In genomic region chr5:172868436-172868923, GRCh38 we compare ENCODE assay signal across 9 cellular contexts. TPM values are rescaled to one million over a fixed set of nuclear protein-coding genes. Genes with fewer than 3 reads are reported as not detected.
DNase-seq lines count a peak whose midpoint lies in the region; ATAC-seq and TF ChIP-seq lines count a peak whose summit lies in the region.
"Had no signal": no experiment of that assay in that cellular context is flagged by ENCODE, and none has a peak within 500 bp of the region (broad histone marks: within the 10 kb centered on the region; RNA-seq: fewer than 3 reads in every experiment).

No MANE protein-coding gene starts in this region.

- DNase-seq in heart left ventricle (peak in 1 of 5 donors; percentile 21), cardiac septum (ENCODE audit: low spot score) (no peak), dermis blood vessel endothelial cell (peak; percentile 69), naive B cell (no peak), uterus (no peak), NCI-H1417 (lab: John Stamatoyannopoulos, UW) (no peak), GM10266 (ENCODE audit: extremely low spot score) (no peak)
- no peak for DNase-seq in stimulated activated naive CD4-positive, alpha-beta T cell (lab: John Stamatoyannopoulos, UW)
- DNase-seq: Kasumi-1 had no signal

- H3K4me3 ChIP-seq in heart left ventricle: no peak overlapping the region
- no peak overlapping the region for H3K4me3 ChIP-seq in uterus

- no peak for ATAC-seq in heart left ventricle
- no peak for ATAC-seq in naive B cell (ENCODE audit: low read depth in 2 of 2)

- no peaks in the 10 kb centered on the region for H3K36me3 Mint-ChIP-seq in naive B cell

- peak overlapping the region; percentile 83 to 99 (median 94) for H3K27ac ChIP-seq in heart left ventricle
- H3K27ac ChIP-seq in uterus: peak overlapping the region; percentile 89 to 94

- peak overlapping the region in 7 of 8 donors; percentile 9 to 50 (median 28) for H3K4me3 Mint-ChIP-seq in naive B cell

- H3K27me3 ChIP-seq in heart left ventricle (no peaks in the 10 kb centered on the region), uterus (no peaks in the 10 kb centered on the region)

- TF ChIP-seq CTCF in heart left ventricle (IDR thresholded peaks at IDR 0.05) (no peak), uterus (IDR thresholded peaks at IDR 0.05) (no peak), GM10266 (IDR thresholded peaks at IDR 0.05; ENCODE audit: control insufficient read depth, insufficient read depth, low read depth, missing control alignments) (no peak)

- H3K4me1 Mint-ChIP-seq in naive B cell: peaks cover 21 to 37% (median 22%) of the 10 kb centered on the region in 3 donors

- no peaks in the 10 kb centered on the region for H3K9me3 Mint-ChIP-seq in naive B cell

- H3K27ac Mint-ChIP-seq in naive B cell: peak overlapping the region in 3 of 6 donors; percentile 71 to 82 (median 77)

- no peaks in the 10 kb centered on the region for H3K9me3 ChIP-seq in heart left ventricle
- H3K9me3 ChIP-seq in uterus: no peaks in the 10 kb centered on the region

- TF ChIP-seq POLR2A in heart left ventricle (IDR thresholded peaks at IDR 0.05) (no peak), uterus (IDR thresholded peaks at IDR 0.05) (no peak)

- 65 to 70% (median 66%) methylated on average over 9 of the region's 9 CpGs for WGBS in heart left ventricle, 4 donors

- H3K36me3 ChIP-seq in heart left ventricle: no peaks in the 10 kb centered on the region
- no peaks in the 10 kb centered on the region for H3K36me3 ChIP-seq in uterus

- peaks cover 39 to 90% (median 75%) of the 10 kb centered on the region in 12 donors for H3K4me1 ChIP-seq in heart left ventricle
- peaks cover 42 to 53% of the 10 kb centered on the region in 2 donors for H3K4me1 ChIP-seq in uterus

- intact Hi-C loops in heart left ventricle (cut with DNase I): loop anchor here in 7 of 10 donors (2.0 to 10.0 kb wide), 5 partner anchors 34 to 96 kb away; partner anchors contain the start of genes DUSP1 (in 4 of the 7) and ERGIC1 (in 1 of the 7)
- intact Hi-C loops in cardiac septum (cut with DNase I): loop anchor here (5.0 kb wide), 1 partner anchor 34 kb away; no protein-coding TSS in a partner anchor
- intact Hi-C loops in uterus (cut with DNase I; ENCODE audit: low total_unique reads): loop anchor here (10.0 kb wide), 1 partner anchor 94 kb away; the partner anchor contains the start of gene DUSP1

- no peaks in the 10 kb centered on the region for H3K27me3 Mint-ChIP-seq in naive B cell

RNA-seq across cellular contexts. Expression of gene ERGIC1, which starts 34.4 kb away (rescaled TPM):
- total RNA-seq in heart left ventricle (100 to 1,000 TPM in 1 of 9 donors, 10 to 100 TPM in 8; 67.0 to 109 (median 84.9) TPM), cardiac septum (76.9 TPM), dermis blood vessel endothelial cell (64.0 and 137 TPM in 2 replicates), uterus (100 to 1,000 TPM in 1 of 4 donors, 10 to 100 TPM in 3; 34.8 to 130 (median 67.7) TPM)
- polyA plus RNA-seq in heart left ventricle (100 to 1,000 TPM in 1 of 2 donors, 10 to 100 TPM in 1; 66.6 to 115 TPM), naive B cell (ENCODE audit: low read depth in 6 of 6) (10 to 100 TPM; 53.2 to 86.1 (median 64.4) TPM)
